1 cellular context compared by ENCODE assay signal in the genomic region with DNA sequence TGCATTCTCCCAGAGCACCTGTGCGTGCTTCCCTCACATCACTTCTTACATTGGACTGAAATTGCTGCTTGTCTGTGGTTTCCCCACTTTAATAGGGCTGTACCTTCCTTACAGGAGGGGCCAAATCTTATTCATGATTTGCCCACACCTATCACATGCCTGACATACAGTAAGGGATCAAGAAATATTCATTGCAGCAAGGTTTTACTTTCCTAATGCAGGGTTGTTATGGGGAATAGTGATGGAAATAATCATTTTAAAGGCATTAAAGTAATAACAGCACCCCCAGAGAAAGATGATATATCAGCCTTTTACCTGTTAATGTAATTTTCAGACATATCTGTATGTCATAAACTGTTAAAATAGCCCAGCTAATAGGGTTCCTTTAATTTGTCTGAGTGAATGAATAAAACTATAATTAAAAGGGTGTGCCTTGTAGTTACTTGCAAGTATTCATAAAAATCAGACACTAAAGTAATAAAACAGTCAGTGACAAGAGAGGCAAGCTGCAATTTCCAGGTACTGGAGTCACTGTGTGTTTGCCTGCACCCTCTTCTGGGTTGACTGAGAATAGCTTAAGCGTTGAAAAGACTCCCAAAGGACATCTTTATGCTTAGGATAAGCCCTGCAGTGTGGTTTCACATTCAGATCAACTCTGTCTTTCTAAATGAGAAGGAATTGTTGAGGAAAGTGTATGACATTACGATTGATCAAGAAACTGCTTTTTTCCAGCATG.
TF ChIP-seq lines count a peak whose summit lies in the region.

No MANE protein-coding gene starts in this region.

TF ChIP-seq in GM23338, 12 proteins besides CTCF, POLR2A, EP300 and RAD21 (continued from another document):
- TF ChIP-seq, protein P1, sequence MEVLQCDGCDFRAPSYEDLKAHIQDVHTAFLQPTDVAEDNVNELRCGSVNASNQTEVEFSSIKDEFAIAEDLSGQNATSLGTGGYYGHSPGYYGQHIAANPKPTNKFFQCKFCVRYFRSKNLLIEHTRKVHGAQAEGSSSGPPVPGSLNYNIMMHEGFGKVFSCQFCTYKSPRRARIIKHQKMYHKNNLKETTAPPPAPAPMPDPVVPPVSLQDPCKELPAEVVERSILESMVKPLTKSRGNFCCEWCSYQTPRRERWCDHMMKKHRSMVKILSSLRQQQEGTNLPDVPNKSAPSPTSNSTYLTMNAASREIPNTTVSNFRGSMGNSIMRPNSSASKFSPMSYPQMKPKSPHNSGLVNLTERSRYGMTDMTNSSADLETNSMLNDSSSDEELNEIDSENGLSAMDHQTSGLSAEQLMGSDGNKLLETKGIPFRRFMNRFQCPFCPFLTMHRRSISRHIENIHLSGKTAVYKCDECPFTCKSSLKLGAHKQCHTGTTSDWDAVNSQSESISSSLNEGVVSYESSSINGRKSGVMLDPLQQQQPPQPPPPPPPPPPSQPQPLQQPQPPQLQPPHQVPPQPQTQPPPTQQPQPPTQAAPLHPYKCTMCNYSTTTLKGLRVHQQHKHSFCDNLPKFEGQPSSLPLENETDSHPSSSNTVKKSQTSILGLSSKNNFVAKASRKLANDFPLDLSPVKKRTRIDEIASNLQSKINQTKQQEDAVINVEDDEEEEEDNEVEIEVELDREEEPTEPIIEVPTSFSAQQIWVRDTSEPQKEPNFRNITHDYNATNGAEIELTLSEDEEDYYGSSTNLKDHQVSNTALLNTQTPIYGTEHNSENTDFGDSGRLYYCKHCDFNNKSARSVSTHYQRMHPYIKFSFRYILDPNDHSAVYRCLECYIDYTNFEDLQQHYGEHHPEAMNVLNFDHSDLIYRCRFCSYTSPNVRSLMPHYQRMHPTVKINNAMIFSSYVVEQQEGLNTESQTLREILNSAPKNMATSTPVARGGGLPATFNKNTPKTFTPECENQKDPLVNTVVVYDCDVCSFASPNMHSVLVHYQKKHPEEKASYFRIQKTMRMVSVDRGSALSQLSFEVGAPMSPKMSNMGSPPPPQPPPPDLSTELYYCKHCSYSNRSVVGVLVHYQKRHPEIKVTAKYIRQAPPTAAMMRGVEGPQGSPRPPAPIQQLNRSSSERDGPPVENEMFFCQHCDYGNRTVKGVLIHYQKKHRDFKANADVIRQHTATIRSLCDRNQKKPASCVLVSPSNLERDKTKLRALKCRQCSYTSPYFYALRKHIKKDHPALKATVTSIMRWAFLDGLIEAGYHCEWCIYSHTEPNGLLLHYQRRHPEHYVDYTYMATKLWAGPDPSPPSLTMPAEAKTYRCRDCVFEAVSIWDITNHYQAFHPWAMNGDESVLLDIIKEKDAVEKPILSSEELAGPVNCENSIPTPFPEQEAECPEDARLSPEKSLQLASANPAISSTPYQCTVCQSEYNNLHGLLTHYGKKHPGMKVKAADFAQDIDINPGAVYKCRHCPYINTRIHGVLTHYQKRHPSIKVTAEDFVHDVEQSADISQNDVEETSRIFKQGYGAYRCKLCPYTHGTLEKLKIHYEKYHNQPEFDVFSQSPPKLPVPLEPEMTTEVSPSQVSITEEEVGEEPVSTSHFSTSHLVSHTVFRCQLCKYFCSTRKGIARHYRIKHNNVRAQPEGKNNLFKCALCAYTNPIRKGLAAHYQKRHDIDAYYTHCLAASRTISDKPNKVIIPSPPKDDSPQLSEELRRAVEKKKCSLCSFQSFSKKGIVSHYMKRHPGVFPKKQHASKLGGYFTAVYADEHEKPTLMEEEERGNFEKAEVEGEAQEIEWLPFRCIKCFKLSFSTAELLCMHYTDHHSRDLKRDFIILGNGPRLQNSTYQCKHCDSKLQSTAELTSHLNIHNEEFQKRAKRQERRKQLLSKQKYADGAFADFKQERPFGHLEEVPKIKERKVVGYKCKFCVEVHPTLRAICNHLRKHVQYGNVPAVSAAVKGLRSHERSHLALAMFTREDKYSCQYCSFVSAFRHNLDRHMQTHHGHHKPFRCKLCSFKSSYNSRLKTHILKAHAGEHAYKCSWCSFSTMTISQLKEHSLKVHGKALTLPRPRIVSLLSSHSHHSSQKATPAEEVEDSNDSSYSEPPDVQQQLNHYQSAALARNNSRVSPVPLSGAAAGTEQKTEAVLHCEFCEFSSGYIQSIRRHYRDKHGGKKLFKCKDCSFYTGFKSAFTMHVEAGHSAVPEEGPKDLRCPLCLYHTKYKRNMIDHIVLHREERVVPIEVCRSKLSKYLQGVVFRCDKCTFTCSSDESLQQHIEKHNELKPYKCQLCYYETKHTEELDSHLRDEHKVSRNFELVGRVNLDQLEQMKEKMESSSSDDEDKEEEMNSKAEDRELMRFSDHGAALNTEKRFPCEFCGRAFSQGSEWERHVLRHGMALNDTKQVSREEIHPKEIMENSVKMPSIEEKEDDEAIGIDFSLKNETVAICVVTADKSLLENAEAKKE (CRISPR knock-in tag; IDR thresholded peaks at IDR 0.05), result no peak
- TF ChIP-seq ZNF114 (CRISPR knock-in tag; IDR thresholded peaks at IDR 0.05) (no peak), STAT1 (IDR thresholded peaks at IDR 0.05; ENCODE audit: unreplicated experiment) (no peak), EZH2phosphoT487 (IDR thresholded peaks at IDR 0.05; ENCODE audit: unreplicated experiment) (no peak), ETS1 (IDR thresholded peaks at IDR 0.05) (no peak), EZH2 (IDR thresholded peaks at IDR 0.05; ENCODE audit: low read depth, unreplicated experiment) (no peak), JUNB (IDR thresholded peaks at IDR 0.05; ENCODE audit: unreplicated experiment) (no peak), CREB1 (CRISPR knock-in tag; IDR thresholded peaks at IDR 0.05; ENCODE audit: low read depth) (no peak), POLR2AphosphoS5 (IDR thresholded peaks at IDR 0.05; ENCODE audit: low read depth) (no peak), NANOG (IDR thresholded peaks at IDR 0.05; ENCODE audit: borderline replicate concordance) (no peak)
